Comparison of ENCODE assay signal across 1 cellular context in the genomic region with DNA sequence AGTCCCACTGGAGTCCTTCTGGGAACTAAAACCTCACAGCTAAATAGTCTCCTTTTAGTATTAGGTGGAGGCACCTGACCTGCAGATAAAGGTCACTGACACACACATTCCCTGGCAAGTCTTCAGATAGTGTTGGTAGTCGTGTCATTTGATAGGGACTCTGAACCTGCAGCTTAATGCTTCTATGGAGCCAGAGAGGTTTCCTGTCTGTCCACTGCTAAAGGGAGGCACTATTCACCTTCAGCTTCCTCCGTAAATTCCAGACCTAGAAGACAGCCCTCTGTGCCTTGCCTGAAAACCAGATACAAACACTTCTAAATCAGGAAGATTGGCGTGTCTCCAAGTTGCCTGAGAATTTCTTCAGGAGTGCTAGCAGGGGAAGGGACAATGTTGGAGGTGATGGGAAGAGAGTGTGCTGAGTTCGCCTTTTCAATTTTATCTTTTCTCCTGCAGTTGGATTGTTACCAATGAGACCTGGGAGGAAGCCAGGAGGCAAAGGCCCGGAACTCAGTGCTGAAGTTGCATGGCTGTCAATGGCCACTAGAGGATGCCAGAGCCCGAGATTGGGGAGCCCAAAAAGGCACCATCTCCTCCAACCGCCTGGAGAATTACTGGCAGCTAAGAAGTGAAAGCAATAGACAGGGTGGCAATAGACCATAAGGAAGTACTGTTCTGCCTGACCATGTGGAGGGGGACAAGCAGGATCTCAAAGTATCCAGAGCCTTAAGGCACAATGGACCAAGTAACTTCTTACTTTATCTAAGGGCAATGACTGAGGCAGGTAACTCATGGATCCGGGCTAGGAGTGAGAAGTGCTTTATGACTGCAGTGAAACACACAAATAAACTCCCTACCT.
TF ChIP-seq lines count a peak whose summit lies in the region.

No MANE protein-coding gene starts in this region.

TF ChIP-seq in HEK293, 187 proteins besides CTCF, POLR2A, EP300 and RAD21 (continued from another document):
- TF ChIP-seq, protein P1, sequence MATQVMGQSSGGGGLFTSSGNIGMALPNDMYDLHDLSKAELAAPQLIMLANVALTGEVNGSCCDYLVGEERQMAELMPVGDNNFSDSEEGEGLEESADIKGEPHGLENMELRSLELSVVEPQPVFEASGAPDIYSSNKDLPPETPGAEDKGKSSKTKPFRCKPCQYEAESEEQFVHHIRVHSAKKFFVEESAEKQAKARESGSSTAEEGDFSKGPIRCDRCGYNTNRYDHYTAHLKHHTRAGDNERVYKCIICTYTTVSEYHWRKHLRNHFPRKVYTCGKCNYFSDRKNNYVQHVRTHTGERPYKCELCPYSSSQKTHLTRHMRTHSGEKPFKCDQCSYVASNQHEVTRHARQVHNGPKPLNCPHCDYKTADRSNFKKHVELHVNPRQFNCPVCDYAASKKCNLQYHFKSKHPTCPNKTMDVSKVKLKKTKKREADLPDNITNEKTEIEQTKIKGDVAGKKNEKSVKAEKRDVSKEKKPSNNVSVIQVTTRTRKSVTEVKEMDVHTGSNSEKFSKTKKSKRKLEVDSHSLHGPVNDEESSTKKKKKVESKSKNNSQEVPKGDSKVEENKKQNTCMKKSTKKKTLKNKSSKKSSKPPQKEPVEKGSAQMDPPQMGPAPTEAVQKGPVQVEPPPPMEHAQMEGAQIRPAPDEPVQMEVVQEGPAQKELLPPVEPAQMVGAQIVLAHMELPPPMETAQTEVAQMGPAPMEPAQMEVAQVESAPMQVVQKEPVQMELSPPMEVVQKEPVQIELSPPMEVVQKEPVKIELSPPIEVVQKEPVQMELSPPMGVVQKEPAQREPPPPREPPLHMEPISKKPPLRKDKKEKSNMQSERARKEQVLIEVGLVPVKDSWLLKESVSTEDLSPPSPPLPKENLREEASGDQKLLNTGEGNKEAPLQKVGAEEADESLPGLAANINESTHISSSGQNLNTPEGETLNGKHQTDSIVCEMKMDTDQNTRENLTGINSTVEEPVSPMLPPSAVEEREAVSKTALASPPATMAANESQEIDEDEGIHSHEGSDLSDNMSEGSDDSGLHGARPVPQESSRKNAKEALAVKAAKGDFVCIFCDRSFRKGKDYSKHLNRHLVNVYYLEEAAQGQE (tag by site-specific recombination; IDR thresholded peaks at IDR 0.05) = no peak
- TF ChIP-seq YY2 (tag by site-specific recombination; IDR thresholded peaks at IDR 0.05) = no peak
- no peak for TF ChIP-seq SP3 (tag by site-specific recombination; IDR thresholded peaks at IDR 0.05)
- TF ChIP-seq, protein P2, sequence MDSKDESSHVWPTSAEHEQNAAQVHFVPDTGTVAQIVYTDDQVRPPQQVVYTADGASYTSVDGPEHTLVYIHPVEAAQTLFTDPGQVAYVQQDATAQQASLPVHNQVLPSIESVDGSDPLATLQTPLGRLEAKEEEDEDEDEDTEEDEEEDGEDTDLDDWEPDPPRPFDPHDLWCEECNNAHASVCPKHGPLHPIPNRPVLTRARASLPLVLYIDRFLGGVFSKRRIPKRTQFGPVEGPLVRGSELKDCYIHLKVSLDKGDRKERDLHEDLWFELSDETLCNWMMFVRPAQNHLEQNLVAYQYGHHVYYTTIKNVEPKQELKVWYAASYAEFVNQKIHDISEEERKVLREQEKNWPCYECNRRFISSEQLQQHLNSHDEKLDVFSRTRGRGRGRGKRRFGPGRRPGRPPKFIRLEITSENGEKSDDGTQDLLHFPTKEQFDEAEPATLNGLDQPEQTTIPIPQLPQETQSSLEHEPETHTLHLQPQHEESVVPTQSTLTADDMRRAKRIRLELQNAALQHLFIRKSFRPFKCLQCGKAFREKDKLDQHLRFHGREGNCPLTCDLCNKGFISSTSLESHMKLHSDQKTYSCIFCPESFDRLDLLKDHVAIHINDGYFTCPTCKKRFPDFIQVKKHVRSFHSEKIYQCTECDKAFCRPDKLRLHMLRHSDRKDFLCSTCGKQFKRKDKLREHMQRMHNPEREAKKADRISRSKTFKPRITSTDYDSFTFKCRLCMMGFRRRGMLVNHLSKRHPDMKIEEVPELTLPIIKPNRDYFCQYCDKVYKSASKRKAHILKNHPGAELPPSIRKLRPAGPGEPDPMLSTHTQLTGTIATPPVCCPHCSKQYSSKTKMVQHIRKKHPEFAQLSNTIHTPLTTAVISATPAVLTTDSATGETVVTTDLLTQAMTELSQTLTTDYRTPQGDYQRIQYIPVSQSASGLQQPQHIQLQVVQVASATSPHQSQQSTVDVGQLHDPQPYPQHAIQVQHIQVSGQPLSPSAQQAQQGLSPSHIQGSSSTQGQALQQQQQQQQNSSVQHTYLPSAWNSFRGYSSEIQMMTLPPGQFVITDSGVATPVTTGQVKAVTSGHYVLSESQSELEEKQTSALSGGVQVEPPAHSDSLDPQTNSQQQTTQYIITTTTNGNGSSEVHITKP (tag by site-specific recombination; IDR thresholded peaks at IDR 0.05) = no peak
- TF ChIP-seq ZFP41 (tag by site-specific recombination; IDR thresholded peaks at IDR 0.05; ENCODE audit: borderline replicate concordance) = no peak
- no peak for TF ChIP-seq YY1 (tag by site-specific recombination; IDR thresholded peaks at IDR 0.05)
- TF ChIP-seq HOXC10 (CRISPR knock-in tag; IDR thresholded peaks at IDR 0.05) = no peak
- TF ChIP-seq ZNF654 (tag by site-specific recombination; IDR thresholded peaks at IDR 0.05; ENCODE audit: low read depth) = peak; percentile 95
- TF ChIP-seq ZBTB17 (tag by site-specific recombination; IDR thresholded peaks at IDR 0.05) = peak; percentile 43; the same call in 1 of the 2 replicates
- peak; percentile 34; the same call in 1 of the 2 replicates for TF ChIP-seq ZBTB8A (tag by site-specific recombination; IDR thresholded peaks at IDR 0.05)
